In the genomic region with DNA sequence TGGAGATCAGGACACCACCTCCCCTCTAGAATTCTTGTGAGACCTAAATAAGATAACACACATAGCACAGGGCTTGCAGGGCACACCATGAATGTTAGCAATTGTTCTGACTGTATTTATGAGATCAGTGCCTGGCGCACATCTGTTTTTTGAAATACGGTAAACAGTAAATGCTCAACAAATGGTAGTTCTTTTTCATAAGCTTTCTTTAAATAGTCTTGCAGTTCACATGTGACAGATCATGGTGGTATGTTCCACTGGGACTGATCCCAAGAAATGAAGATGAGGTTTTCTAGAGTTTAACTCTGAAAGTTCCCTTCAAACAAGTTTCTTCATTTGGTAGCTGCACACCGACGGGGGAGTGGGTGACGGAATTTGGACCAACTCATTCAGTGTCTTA, we compare ENCODE assay signal across 15 cellular contexts. TPM values are rescaled to one million over a fixed set of nuclear protein-coding genes. Genes with fewer than 3 reads are reported as not detected.
A peak's percentile ranks its signal among the peaks of the same experiment; 100 is the strongest.
DNase-seq lines count a peak whose midpoint lies in the region; FAIRE-seq and TF ChIP-seq lines count a peak whose summit lies in the region.
"Had no signal": no experiment of that assay in that cellular context is flagged by ENCODE, and none has a peak within 500 bp of the region (broad histone marks: within the 10 kb centered on the region; RNA-seq: fewer than 3 reads in every experiment).

No MANE protein-coding gene starts in this region.

- H3K4me1 ChIP-seq in GM23248 (ENCODE audit: insufficient read depth) (no peaks in the 10 kb centered on the region; the same call in 1 of the 2 replicates), astrocyte (ENCODE audit: insufficient read depth, low read length) (no peaks in the 10 kb centered on the region)

- no peaks in the 10 kb centered on the region for H3K27me3 Mint-ChIP-seq in astrocyte (ENCODE audit: low read depth, unreplicated experiment)

- H3K27ac ChIP-seq in GM23248: no peak overlapping the region
- no peak overlapping the region for H3K27ac ChIP-seq in astrocyte (ENCODE audit: low read depth, low read length)

- FAIRE-seq in astrocyte (lab: Jason Lieb, UNC): no peak
- FAIRE-seq: G401.6, H1 had no signal

- H3K4me1 Mint-ChIP-seq in astrocyte (ENCODE audit: low read depth, unreplicated experiment): peaks cover 4% of the 10 kb centered on the region

- no peaks in the 10 kb centered on the region for H3K79me2 ChIP-seq in GM23248 (ENCODE audit: insufficient read depth)
- no peaks in the 10 kb centered on the region for H3K79me2 ChIP-seq in astrocyte (ENCODE audit: insufficient read depth, low read length)

- H3K4me3 Mint-ChIP-seq in astrocyte (ENCODE audit: unreplicated experiment): no peak overlapping the region
- H3K4me3 Mint-ChIP-seq: CD4-positive, alpha-beta memory T cell had no signal

- peaks cover 11% of the 10 kb centered on the region for H3K36me3 Mint-ChIP-seq in astrocyte (ENCODE audit: low read depth, unreplicated experiment)
- H3K36me3 Mint-ChIP-seq: CD4-positive, alpha-beta memory T cell had no signal

- DNase-seq in GM23248 (peak; percentile 34), astrocyte (ENCODE audit: low read depth) (peak; percentile 2), foreskin fibroblast (peak; percentile 14 to 65), SHP77 (lab: John Stamatoyannopoulos, UW) (no peak), UCSD-AML1 (lab: John Stamatoyannopoulos, UW; ENCODE audit: unreplicated experiment) (no peak), 8988T (no peak)
- DNase-seq: C1 segment of cervical spinal cord; CD4-positive, alpha-beta memory T cell; COR-L47; DMS153; DND-41; H7; HCEC 1CT had no signal

- H2AFZ ChIP-seq in GM23248 (no peak overlapping the region), astrocyte (ENCODE audit: low read depth, low read length) (no peak overlapping the region)

- H3F3A ChIP-seq in GM23248 (ENCODE audit: insufficient read depth): peaks cover 11% of the 10 kb centered on the region

- no peaks in the 10 kb centered on the region for H4K20me1 ChIP-seq in GM23248 (ENCODE audit: insufficient read depth)
- H4K20me1 ChIP-seq in astrocyte (ENCODE audit: insufficient read depth, low read length): peaks cover 6% of the 10 kb centered on the region

- H3K9me3 Mint-ChIP-seq in astrocyte (ENCODE audit: unreplicated experiment): peaks cover 3% of the 10 kb centered on the region

- no peaks in the 10 kb centered on the region for H3K9me3 ChIP-seq in GM23248 (ENCODE audit: low read depth)
- no peaks in the 10 kb centered on the region for H3K9me3 ChIP-seq in astrocyte (ENCODE audit: insufficient read depth, low read depth, low read length)

- TF ChIP-seq CTCF in astrocyte (IDR thresholded peaks at IDR 0.05; ENCODE audit: insufficient read depth, low read depth, low read length) (no peak), foreskin fibroblast (IDR thresholded peaks at IDR 0.05; ENCODE audit: low read depth, low read length) (no peak)

- no peaks in the 10 kb centered on the region for H3K9me2 ChIP-seq in GM23248 (ENCODE audit: insufficient read depth)

- H3K4me3 ChIP-seq in GM23248 (no peak overlapping the region), astrocyte (ENCODE audit: insufficient read depth, low read depth, low read length) (no peak overlapping the region), foreskin fibroblast (ENCODE audit: low read depth in 1 of 2, low read length in 2 of 2) (no peak overlapping the region)

- no peaks in the 10 kb centered on the region; the same call in 1 of the 2 replicates for H3K27me3 ChIP-seq in GM23248 (replicated peaks; ENCODE audit: insufficient read depth)
- peaks cover 11% of the 10 kb centered on the region for H3K27me3 ChIP-seq in astrocyte (ENCODE audit: insufficient read depth, low read length)

- H3K9ac ChIP-seq in GM23248: no peak overlapping the region
- no peak overlapping the region for H3K9ac ChIP-seq in astrocyte (ENCODE audit: low read length)

- H3K4me2 ChIP-seq in GM23248 (ENCODE audit: unreplicated experiment): no peak overlapping the region
- H3K4me2 ChIP-seq in astrocyte (ENCODE audit: low read length): no peak overlapping the region

- in situ Hi-C loops in GM23248 (cut with MboI): no loop called here

- WGBS in GM23248 (ENCODE audit: low coverage in 1 of 2, low lambda C conversion rate in 2 of 2, missing lambda C conversion rate in 2 of 2), 2 experiments: 95 to 97% methylated on average over 5 of the region's 5 CpGs

- H3K27ac Mint-ChIP-seq in astrocyte (ENCODE audit: unreplicated experiment): no peak overlapping the region

- no peaks in the 10 kb centered on the region for H3K36me3 ChIP-seq in GM23248 (ENCODE audit: low read depth)
- no peaks in the 10 kb centered on the region for H3K36me3 ChIP-seq in astrocyte (ENCODE audit: insufficient read depth, low read length)

RNA-seq across cellular contexts. Expression of a gene that starts 34.8 kb away (rescaled TPM):
- 13.6 and 14.8 TPM in 2 replicates for total RNA-seq in GM23248 (2014; rRNA removed; shearing (Covaris generic))
- 15.2 and 19.2 TPM in 2 replicates for polyA plus RNA-seq in GM23248 (2016; fragmentation: Nextera tagmentation; extraction: Ambion mirVana)
- total RNA-seq in astrocyte: 23.7 and 25.4 TPM in 2 replicates
- total RNA-seq: CD4-positive, alpha-beta memory T cell had no signal
- polyA plus RNA-seq: CD4-positive, alpha-beta memory T cell had no signal

Comparison
In these comparisons a context has a peak if more than half of its experiments do, and no peak if none do; other contexts are left out.
1. DNase-seq: peak in GM23248 (single experiment), astrocyte (single experiment) and foreskin fibroblast (2 of 2); none in SHP77 (0 of 2), UCSD-AML1 (single experiment) and 8988T (single experiment).